In the genomic region with DNA sequence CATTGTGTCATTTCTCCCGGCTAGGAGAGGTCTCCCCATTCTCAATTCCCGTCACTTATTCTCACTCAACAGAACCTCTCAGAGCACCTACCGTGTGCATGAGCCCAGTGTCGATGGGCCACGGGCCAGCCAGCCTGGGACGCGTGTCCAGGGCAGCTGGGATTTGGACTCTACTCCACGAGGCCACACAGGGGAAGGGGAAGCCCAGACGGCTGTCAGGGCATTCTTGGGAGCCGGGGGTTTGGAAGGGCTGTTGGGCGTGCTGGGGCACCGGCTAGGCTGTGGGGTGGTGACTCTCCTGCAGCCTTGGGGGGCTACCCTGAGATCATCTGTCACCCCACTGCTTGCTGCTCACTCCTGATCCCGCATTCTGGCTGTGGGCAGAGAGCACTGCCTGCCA, we compare ENCODE assay signal across 23 cellular contexts. TPM values are rescaled to one million over a fixed set of nuclear protein-coding genes. Genes with fewer than 3 reads are reported as not detected.
DNase-seq lines count a peak whose midpoint lies in the region; ATAC-seq, FAIRE-seq and TF ChIP-seq lines count a peak whose summit lies in the region.
"Had no signal": no experiment of that assay in that cellular context is flagged by ENCODE, and none has a peak within 500 bp of the region (broad histone marks: within the 10 kb centered on the region; RNA-seq: fewer than 3 reads in every experiment).

No MANE protein-coding gene starts in this region.

- no peak overlapping the region for H3K4ac ChIP-seq in neuronal stem cell (ENCODE audit: low read length)

- H3K9me3 ChIP-seq in BLaER1 treated with 17β-estradiol and CSF1 and Interleukin-3, amounts not matched to agents 10 nM and 100 nM (replicated peaks in 1 of 11): no peaks in the 10 kb centered on the region
- no peaks in the 10 kb centered on the region for H3K9me3 ChIP-seq in neuronal stem cell (replicated peaks in 1 of 2; ENCODE audit: control insufficient read depth in 2 of 2, insufficient read depth in 1 of 2, low read depth in 1 of 2, low read length in 2 of 2)
- H3K9me3 ChIP-seq: BE2C, Peyer's patch had no signal

- H3K4me3 ChIP-seq in BLaER1 treated with 17β-estradiol and CSF1 and Interleukin-3, amounts not matched to agents 10 nM and 100 nM: no peak overlapping the region
- H3K4me3 ChIP-seq in neuronal stem cell (ENCODE audit: low read length in 2 of 2): peak overlapping the region in 1 of 2 donors; percentile 31
- H3K4me3 ChIP-seq: GM23248, K562, Peyer's patch had no signal

- H3K4me2 ChIP-seq in BLaER1 treated with 17β-estradiol and CSF1 and Interleukin-3, amounts not matched to agents 10 nM and 100 nM: peak overlapping the region in 8 of 11 experiments; percentile 15 to 41 (median 36); a peak in 14 of 22 replicates
- no peak overlapping the region for H3K4me2 ChIP-seq in neuronal stem cell (ENCODE audit: insufficient read depth, low read length, poor library complexity, severe bottlenecking)

- no peaks in the 10 kb centered on the region for H3K79me1 ChIP-seq in neuronal stem cell (ENCODE audit: low read depth, low read length)

- H3K18ac ChIP-seq in neuronal stem cell (ENCODE audit: low read length): peak overlapping the region; percentile 66

- no peak overlapping the region for H3K9ac ChIP-seq in BLaER1 treated with 17β-estradiol and CSF1 and Interleukin-3, amounts not matched to agents 10 nM and 100 nM
- no peak overlapping the region for H3K9ac ChIP-seq in neuronal stem cell (ENCODE audit: low read depth, low read length, poor library complexity)
- H3K9ac ChIP-seq: GM23248 had no signal

- peak overlapping the region; percentile 58 for H3K23ac ChIP-seq in neuronal stem cell (ENCODE audit: low read depth, low read length, poor library complexity)

- no peak overlapping the region for H2AFZ ChIP-seq in neuronal stem cell (ENCODE audit: low read length)
- H2AFZ ChIP-seq: GM23248 had no signal

- H2BK12ac ChIP-seq in neuronal stem cell (ENCODE audit: low read length): no peak overlapping the region

- peaks cover 0 to 14% (median 0%) of the 10 kb centered on the region in 11 experiments; a peak in 9 of 22 replicates for H3K27me3 ChIP-seq in BLaER1 treated with 17β-estradiol and CSF1 and Interleukin-3, amounts not matched to agents 10 nM and 100 nM
- peaks cover 0 to 6% (median 0%) of the 10 kb centered on the region in 3 experiments for H3K27me3 ChIP-seq in neuronal stem cell (ENCODE audit: control insufficient read depth in 3 of 3, insufficient read depth in 3 of 3, low read depth in 1 of 3, low read length in 3 of 3)
- H3K27me3 ChIP-seq: BE2C, Peyer's patch had no signal

- H4K91ac ChIP-seq in neuronal stem cell (ENCODE audit: low read depth, low read length, poor library complexity): no peak overlapping the region

- H3K27ac ChIP-seq in BLaER1 treated with 17β-estradiol and CSF1 and Interleukin-3, amounts not matched to agents 10 nM and 100 nM: no peak overlapping the region
- no peak overlapping the region for H3K27ac ChIP-seq in neuronal stem cell (replicated peaks; ENCODE audit: low read length)
- H3K27ac ChIP-seq: GM23248, Peyer's patch had no signal

- no peak for TF ChIP-seq POLR2A in GM18505 (IDR thresholded peaks at IDR 0.05; ENCODE audit: borderline replicate concordance, extremely low read depth, insufficient read depth, insufficient read length)

- no peak overlapping the region for H4K8ac ChIP-seq in neuronal stem cell (ENCODE audit: low read depth, low read length)

- H3K4me1 ChIP-seq in BLaER1 treated with 17β-estradiol and CSF1 and Interleukin-3, amounts not matched to agents 10 nM and 100 nM: peaks cover 26 to 69% (median 62%) of the 10 kb centered on the region in 10 experiments
- H3K4me1 ChIP-seq in neuronal stem cell (ENCODE audit: control insufficient read depth in 2 of 2, insufficient read depth in 1 of 2, low read depth in 1 of 2, low read length in 2 of 2): peaks cover 4 to 10% of the 10 kb centered on the region in 2 donors
- H3K4me1 ChIP-seq: BE2C had no signal

- H3K36me3 ChIP-seq in BLaER1 treated with 17β-estradiol and CSF1 and Interleukin-3, amounts not matched to agents 10 nM and 100 nM: no peaks in the 10 kb centered on the region
- H3K36me3 ChIP-seq in neuronal stem cell (replicated peaks in 1 of 2; ENCODE audit: control insufficient read depth in 2 of 2, insufficient read depth in 2 of 2, low read length in 2 of 2): no peaks in the 10 kb centered on the region
- H3K36me3 ChIP-seq: BE2C, Peyer's patch had no signal

- no CpG with 5 or more reads among the region's 13 CpGs for WGBS in neuronal stem cell (ENCODE audit: extremely low coverage in 2 of 2, insufficient read length in 2 of 2, insufficient replicate concordance in 1 of 2), 2 donors

- H2AK5ac ChIP-seq in neuronal stem cell (ENCODE audit: low read depth, low read length): peak overlapping the region; percentile 38

- H3K14ac ChIP-seq in neuronal stem cell (ENCODE audit: low read length): no peak overlapping the region

- no peak overlapping the region for H2BK5ac ChIP-seq in neuronal stem cell (ENCODE audit: low read length)

- peak; percentile 63 for ATAC-seq in left lobe of liver
- ATAC-seq in GM18505 (IDR thresholded peaks at IDR 0.05; ENCODE audit: unreplicated experiment): no peak
- ATAC-seq: K562, SK-N-SH treated with all-trans-retinoic acid at 6 μM for 48 hours had no signal

- H4K20me1 ChIP-seq in BLaER1 treated with 17β-estradiol and CSF1 and Interleukin-3, amounts not matched to agents 10 nM and 100 nM: peaks cover 0 to 5% (median 0%) of the 10 kb centered on the region in 11 experiments; a peak in 1 of 22 replicates

- FAIRE-seq in D721Med (lab: Jason Lieb, UNC): no peak
- FAIRE-seq: GM12891, GM18507, K562 had no signal

- H2BK120ac ChIP-seq in neuronal stem cell (ENCODE audit: low read depth, low read length): no peak overlapping the region

- H2BK15ac ChIP-seq in neuronal stem cell (ENCODE audit: low read length): no peak overlapping the region

- no peak for TF ChIP-seq CTCF in D721Med (IDR thresholded peaks at IDR 0.05; ENCODE audit: insufficient read depth, missing control alignments)

- peak; percentile 9 for DNase-seq in HuH-7.5 (ENCODE audit: low spot score)
- DNase-seq in left lobe of liver (ENCODE audit: low spot score): peak; percentile 92
- DNase-seq in neuronal stem cell (ENCODE audit: low spot score): no peak
- no peak for DNase-seq in D721Med (ENCODE audit: insufficient read length, low spot score)
- DNase-seq in Kasumi-1 (lab: John Stamatoyannopoulos, UW): no peak
- DNase-seq in globus pallidus (ENCODE audit: low spot score): no peak
- DNase-seq: BE2C; CD4-positive, alpha-beta T cell; COR-L47; GM23248; HCEC 1CT; MM.1S; NCI-H1048; NCI-H1417 treated with DMSO at 0.1 percent for 48 hours; NCI-H187 treated with DMSO at 0.1 percent for 48 hours; NCI-H69 had no signal

RNA-seq across cellular contexts. Expression of gene PCSK6, which starts 41.7 kb away (rescaled TPM):
- total RNA-seq in left lobe of liver: 180 TPM
- 2.0 TPM for polyA plus RNA-seq in neuronal stem cell (2013, experiment 1 of 2)
- 1.8 TPM for polyA plus RNA-seq in neuronal stem cell (2013, experiment 2 of 2)
- total RNA-seq: GM23248 had no signal

Comparison
In these comparisons a context has a peak if more than half of its experiments do, and no peak if none do; other contexts are left out.
1. DNase-seq: peak in HuH-7.5 (single experiment) and left lobe of liver (single experiment); none in neuronal stem cell (single experiment), D721Med (single experiment), Kasumi-1 (0 of 2) and globus pallidus (single experiment).